ENCODE assay signal across 7 cellular contexts in genomic region chr2:39913648-39914456, GRCh38.
DNase-seq lines count a peak whose midpoint lies in the region; ATAC-seq and TF ChIP-seq lines count a peak whose summit lies in the region.

No MANE protein-coding gene starts in this region.

- H3K27me3 ChIP-seq in OCI-LY1 (ENCODE audit: insufficient read depth, low read length), result no peaks in the 10 kb centered on the region

- H3K9me2 ChIP-seq in OCI-LY1 (ENCODE audit: low read depth, low read length), result no peaks in the 10 kb centered on the region

- ATAC-seq in GM21717 (IDR thresholded peaks at IDR 0.05; ENCODE audit: unreplicated experiment), result peak; percentile 83

- no peaks in the 10 kb centered on the region for H3K79me2 ChIP-seq in OCI-LY1 (ENCODE audit: insufficient read depth, low read length)

- no peak overlapping the region for H3K4me2 ChIP-seq in OCI-LY1 (ENCODE audit: low read length)

- H3K9me3 ChIP-seq in KOPT-K1 (ENCODE audit: insufficient read depth, low read length, poor library complexity, severe bottlenecking) (no peaks in the 10 kb centered on the region), OCI-LY1 (ENCODE audit: low read length) (no peaks in the 10 kb centered on the region)

- no peak overlapping the region for H3K9ac ChIP-seq in OCI-LY1 (ENCODE audit: low read length)

- no peaks in the 10 kb centered on the region for H3F3A ChIP-seq in OCI-LY1 (ENCODE audit: insufficient read depth, low read length)

- H3K4me3 ChIP-seq in OCI-LY1 (ENCODE audit: low read depth, low read length, poor library complexity, severe bottlenecking), result no peak overlapping the region
- H3K4me3 ChIP-seq in coronary artery, result no peak overlapping the region

- H3K27ac ChIP-seq in KOPT-K1 (ENCODE audit: low read depth, low read length, poor library complexity, severe bottlenecking), result peak overlapping the region; percentile 43
- no peak overlapping the region for H3K27ac ChIP-seq in OCI-LY1 (ENCODE audit: low read depth, low read length, poor library complexity, severe bottlenecking)
- no peak overlapping the region for H3K27ac ChIP-seq in coronary artery

- H4K20me1 ChIP-seq in OCI-LY1 (ENCODE audit: insufficient read depth, low read length), result no peaks in the 10 kb centered on the region

- H3K36me3 ChIP-seq in KOPT-K1 (ENCODE audit: insufficient read depth, low read length) (no peaks in the 10 kb centered on the region), OCI-LY1 (ENCODE audit: insufficient read depth, low read length) (no peaks in the 10 kb centered on the region)

- no peaks in the 10 kb centered on the region for H3K4me1 ChIP-seq in OCI-LY1 (ENCODE audit: insufficient read depth, low read length, severe bottlenecking)

- DNase-seq in GM03348 (ENCODE audit: low spot score), result peak; percentile 67
- DNase-seq in coronary artery (ENCODE audit: low spot score), result no peak
- peak; percentile 70 to 75 for DNase-seq in lung microvascular endothelial cell (ENCODE audit: low read depth in 2 of 2)
- no peak for DNase-seq in stimulated activated CD4-positive, alpha-beta T cell treated with anti-CD3 and anti-CD28 coated beads, Interleukin-4, amount 100 ng/mL, for 1 hour

- TF ChIP-seq CTCF in OCI-LY1 (IDR thresholded peaks at IDR 0.05; ENCODE audit: low read length) (peak; percentile 87), coronary artery (IDR thresholded peaks at IDR 0.05) (peak; percentile 52)

- no peak overlapping the region for H2AFZ ChIP-seq in OCI-LY1 (ENCODE audit: low read length)

Comparison
In these comparisons a context has a peak if more than half of its experiments do, and no peak if none do; other contexts are left out.
1. DNase-seq: peak in GM03348 (single experiment) and lung microvascular endothelial cell (2 of 2); none in coronary artery (single experiment) and stimulated activated CD4-positive, alpha-beta T cell treated with anti-CD3 and anti-CD28 coated beads, Interleukin-4, amount 100 ng/mL, for 1 hour (single experiment).